2 cellular contexts compared by ENCODE assay signal in the genomic region with DNA sequence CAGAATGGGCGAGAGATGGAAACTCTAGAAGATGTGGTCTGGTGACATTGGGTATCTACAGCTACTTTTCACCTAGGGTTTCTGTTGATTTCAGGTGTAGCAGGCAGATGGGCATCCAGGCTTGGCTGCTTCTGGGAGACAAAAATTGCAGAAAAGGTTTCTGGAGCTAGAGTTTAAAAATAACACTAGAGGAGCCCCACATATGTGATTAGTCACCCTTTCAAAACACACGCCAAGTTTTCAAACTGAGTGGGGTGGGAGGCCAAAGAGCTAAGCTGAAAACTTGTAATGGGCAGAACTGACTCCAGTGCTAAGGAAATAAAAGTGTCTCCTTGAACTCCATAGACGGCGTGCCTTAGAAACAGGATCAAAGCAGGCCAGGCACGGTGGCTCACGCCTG.
TF ChIP-seq lines count a peak whose summit lies in the region.

No MANE protein-coding gene starts in this region.

TF ChIP-seq in SK-N-SH treated with all-trans-retinoic acid at 6 μM for 48 hours, 23 proteins besides CTCF, POLR2A, EP300 and RAD21:
- TF ChIP-seq, protein P1, sequence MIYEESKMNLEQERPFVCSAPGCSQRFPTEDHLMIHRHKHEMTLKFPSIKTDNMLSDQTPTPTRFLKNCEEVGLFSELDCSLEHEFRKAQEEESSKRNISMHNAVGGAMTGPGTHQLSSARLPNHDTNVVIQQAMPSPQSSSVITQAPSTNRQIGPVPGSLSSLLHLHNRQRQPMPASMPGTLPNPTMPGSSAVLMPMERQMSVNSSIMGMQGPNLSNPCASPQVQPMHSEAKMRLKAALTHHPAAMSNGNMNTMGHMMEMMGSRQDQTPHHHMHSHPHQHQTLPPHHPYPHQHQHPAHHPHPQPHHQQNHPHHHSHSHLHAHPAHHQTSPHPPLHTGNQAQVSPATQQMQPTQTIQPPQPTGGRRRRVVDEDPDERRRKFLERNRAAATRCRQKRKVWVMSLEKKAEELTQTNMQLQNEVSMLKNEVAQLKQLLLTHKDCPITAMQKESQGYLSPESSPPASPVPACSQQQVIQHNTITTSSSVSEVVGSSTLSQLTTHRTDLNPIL (CRISPR knock-in tag; IDR thresholded peaks at IDR 0.05; ENCODE audit: low read depth): no peak
- TF ChIP-seq CSDC2 (CRISPR knock-in tag; IDR thresholded peaks at IDR 0.05): no peak
- no peak for TF ChIP-seq SNAI2 (CRISPR knock-in tag; IDR thresholded peaks at IDR 0.05)
- TF ChIP-seq, protein P2, sequence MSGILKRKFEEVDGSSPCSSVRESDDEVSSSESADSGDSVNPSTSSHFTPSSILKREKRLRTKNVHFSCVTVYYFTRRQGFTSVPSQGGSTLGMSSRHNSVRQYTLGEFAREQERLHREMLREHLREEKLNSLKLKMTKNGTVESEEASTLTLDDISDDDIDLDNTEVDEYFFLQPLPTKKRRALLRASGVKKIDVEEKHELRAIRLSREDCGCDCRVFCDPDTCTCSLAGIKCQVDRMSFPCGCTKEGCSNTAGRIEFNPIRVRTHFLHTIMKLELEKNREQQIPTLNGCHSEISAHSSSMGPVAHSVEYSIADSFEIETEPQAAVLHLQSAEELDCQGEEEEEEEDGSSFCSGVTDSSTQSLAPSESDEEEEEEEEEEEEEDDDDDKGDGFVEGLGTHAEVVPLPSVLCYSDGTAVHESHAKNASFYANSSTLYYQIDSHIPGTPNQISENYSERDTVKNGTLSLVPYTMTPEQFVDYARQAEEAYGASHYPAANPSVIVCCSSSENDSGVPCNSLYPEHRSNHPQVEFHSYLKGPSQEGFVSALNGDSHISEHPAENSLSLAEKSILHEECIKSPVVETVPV (CRISPR knock-in tag; IDR thresholded peaks at IDR 0.05): no peak
- no peak for TF ChIP-seq BACH2 (CRISPR knock-in tag; IDR thresholded peaks at IDR 0.05; ENCODE audit: borderline replicate concordance)
- TF ChIP-seq OSR1 (CRISPR knock-in tag; IDR thresholded peaks at IDR 0.05): no peak
- no peak for TF ChIP-seq TCF4 (CRISPR knock-in tag; IDR thresholded peaks at IDR 0.05; ENCODE audit: borderline replicate concordance)
- no peak for TF ChIP-seq ZNF8 (CRISPR knock-in tag; IDR thresholded peaks at IDR 0.05)
- TF ChIP-seq ZFP30 (CRISPR knock-in tag; IDR thresholded peaks at IDR 0.05): no peak
- no peak for TF ChIP-seq TOX (CRISPR knock-in tag; IDR thresholded peaks at IDR 0.05; ENCODE audit: borderline replicate concordance)
- TF ChIP-seq ZC3H10 (CRISPR knock-in tag; IDR thresholded peaks at IDR 0.05): no peak
- no peak for TF ChIP-seq ARNTL (CRISPR knock-in tag; IDR thresholded peaks at IDR 0.05; ENCODE audit: borderline replicate concordance, low read depth)
- no peak for TF ChIP-seq ZNF565 (CRISPR knock-in tag; conservative IDR thresholded peaks at IDR 0.05; ENCODE audit: low read depth)

TF ChIP-seq in SK-N-SH, 30 proteins besides CTCF, POLR2A, EP300 and RAD21 (continued from another document):
- TF ChIP-seq, protein P3, sequence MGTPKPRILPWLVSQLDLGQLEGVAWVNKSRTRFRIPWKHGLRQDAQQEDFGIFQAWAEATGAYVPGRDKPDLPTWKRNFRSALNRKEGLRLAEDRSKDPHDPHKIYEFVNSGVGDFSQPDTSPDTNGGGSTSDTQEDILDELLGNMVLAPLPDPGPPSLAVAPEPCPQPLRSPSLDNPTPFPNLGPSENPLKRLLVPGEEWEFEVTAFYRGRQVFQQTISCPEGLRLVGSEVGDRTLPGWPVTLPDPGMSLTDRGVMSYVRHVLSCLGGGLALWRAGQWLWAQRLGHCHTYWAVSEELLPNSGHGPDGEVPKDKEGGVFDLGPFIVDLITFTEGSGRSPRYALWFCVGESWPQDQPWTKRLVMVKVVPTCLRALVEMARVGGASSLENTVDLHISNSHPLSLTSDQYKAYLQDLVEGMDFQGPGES (IDR thresholded peaks at IDR 0.05; ENCODE audit: low read depth, low read length): no peak
- TF ChIP-seq POLR2AphosphoS5 (IDR thresholded peaks at IDR 0.05; ENCODE audit: low read depth, low read length): no peak
- no peak for TF ChIP-seq RCOR1 (IDR thresholded peaks at IDR 0.05; ENCODE audit: low read length)
- TF ChIP-seq GABPA (IDR thresholded peaks at IDR 0.05; ENCODE audit: low read depth): no peak
- TF ChIP-seq EZH2phosphoT487 (IDR thresholded peaks at IDR 0.05; ENCODE audit: borderline replicate concordance, low read depth): no peak
- no peak for TF ChIP-seq FOXJ3 (CRISPR knock-in tag; IDR thresholded peaks at IDR 0.05)
- TF ChIP-seq NFIC (IDR thresholded peaks at IDR 0.05; ENCODE audit: borderline replicate concordance): no peak
- no peak for TF ChIP-seq MXI1 (IDR thresholded peaks at IDR 0.05; ENCODE audit: low read depth, low read length)
- TF ChIP-seq, protein P4, sequence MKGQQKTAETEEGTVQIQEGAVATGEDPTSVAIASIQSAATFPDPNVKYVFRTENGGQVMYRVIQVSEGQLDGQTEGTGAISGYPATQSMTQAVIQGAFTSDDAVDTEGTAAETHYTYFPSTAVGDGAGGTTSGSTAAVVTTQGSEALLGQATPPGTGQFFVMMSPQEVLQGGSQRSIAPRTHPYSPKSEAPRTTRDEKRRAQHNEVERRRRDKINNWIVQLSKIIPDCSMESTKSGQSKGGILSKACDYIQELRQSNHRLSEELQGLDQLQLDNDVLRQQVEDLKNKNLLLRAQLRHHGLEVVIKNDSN (IDR thresholded peaks at IDR 0.05; ENCODE audit: borderline replicate concordance, low read depth): no peak
- TF ChIP-seq, protein P5, sequence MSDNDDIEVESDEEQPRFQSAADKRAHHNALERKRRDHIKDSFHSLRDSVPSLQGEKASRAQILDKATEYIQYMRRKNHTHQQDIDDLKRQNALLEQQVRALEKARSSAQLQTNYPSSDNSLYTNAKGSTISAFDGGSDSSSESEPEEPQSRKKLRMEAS (IDR thresholded peaks at IDR 0.05; ENCODE audit: low read depth): no peak
- TF ChIP-seq TEAD4 (IDR thresholded peaks at IDR 0.05; ENCODE audit: borderline replicate concordance, insufficient read depth): no peak
- TF ChIP-seq YY1 (IDR thresholded peaks at IDR 0.05; ENCODE audit: low read depth): no peak
- TF ChIP-seq FOXM1 (IDR thresholded peaks at IDR 0.05; ENCODE audit: low read depth): no peak
- TF ChIP-seq, protein P6, sequence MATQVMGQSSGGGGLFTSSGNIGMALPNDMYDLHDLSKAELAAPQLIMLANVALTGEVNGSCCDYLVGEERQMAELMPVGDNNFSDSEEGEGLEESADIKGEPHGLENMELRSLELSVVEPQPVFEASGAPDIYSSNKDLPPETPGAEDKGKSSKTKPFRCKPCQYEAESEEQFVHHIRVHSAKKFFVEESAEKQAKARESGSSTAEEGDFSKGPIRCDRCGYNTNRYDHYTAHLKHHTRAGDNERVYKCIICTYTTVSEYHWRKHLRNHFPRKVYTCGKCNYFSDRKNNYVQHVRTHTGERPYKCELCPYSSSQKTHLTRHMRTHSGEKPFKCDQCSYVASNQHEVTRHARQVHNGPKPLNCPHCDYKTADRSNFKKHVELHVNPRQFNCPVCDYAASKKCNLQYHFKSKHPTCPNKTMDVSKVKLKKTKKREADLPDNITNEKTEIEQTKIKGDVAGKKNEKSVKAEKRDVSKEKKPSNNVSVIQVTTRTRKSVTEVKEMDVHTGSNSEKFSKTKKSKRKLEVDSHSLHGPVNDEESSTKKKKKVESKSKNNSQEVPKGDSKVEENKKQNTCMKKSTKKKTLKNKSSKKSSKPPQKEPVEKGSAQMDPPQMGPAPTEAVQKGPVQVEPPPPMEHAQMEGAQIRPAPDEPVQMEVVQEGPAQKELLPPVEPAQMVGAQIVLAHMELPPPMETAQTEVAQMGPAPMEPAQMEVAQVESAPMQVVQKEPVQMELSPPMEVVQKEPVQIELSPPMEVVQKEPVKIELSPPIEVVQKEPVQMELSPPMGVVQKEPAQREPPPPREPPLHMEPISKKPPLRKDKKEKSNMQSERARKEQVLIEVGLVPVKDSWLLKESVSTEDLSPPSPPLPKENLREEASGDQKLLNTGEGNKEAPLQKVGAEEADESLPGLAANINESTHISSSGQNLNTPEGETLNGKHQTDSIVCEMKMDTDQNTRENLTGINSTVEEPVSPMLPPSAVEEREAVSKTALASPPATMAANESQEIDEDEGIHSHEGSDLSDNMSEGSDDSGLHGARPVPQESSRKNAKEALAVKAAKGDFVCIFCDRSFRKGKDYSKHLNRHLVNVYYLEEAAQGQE (IDR thresholded peaks at IDR 0.05; ENCODE audit: low read depth, low read length): no peak
- no peak for TF ChIP-seq NRF1 (IDR thresholded peaks at IDR 0.05; ENCODE audit: low read depth, low read length)
- no peak for TF ChIP-seq CHD2 (IDR thresholded peaks at IDR 0.05; ENCODE audit: low read length, partially characterized antibody)
- TF ChIP-seq, protein P7, sequence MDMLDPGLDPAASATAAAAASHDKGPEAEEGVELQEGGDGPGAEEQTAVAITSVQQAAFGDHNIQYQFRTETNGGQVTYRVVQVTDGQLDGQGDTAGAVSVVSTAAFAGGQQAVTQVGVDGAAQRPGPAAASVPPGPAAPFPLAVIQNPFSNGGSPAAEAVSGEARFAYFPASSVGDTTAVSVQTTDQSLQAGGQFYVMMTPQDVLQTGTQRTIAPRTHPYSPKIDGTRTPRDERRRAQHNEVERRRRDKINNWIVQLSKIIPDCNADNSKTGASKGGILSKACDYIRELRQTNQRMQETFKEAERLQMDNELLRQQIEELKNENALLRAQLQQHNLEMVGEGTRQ (IDR thresholded peaks at IDR 0.05; ENCODE audit: borderline replicate concordance, low read depth, low read length): no peak
